6 cellular contexts compared by ENCODE assay signal in the genomic region with DNA sequence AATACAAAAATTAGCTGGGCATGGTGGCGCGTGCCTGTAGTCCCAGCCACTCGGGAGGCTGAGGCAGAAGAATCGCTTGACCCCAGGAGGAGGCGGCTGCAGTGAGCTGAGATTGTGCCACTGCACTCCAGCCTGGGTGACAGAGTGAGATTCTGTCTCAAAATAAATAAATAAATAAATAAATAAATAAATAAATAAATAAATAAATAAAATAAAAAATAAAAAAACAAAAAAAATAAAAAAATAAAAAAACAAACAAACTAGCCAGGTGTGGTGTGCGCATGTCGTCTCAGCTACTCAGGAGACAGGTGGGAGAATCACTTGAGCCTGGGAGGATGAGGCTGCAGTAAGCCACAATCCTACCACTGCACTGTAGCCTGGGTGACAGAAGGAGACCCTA.
DNase-seq lines count a peak whose midpoint lies in the region; ATAC-seq and TF ChIP-seq lines count a peak whose summit lies in the region.
"Not testable (repeated sequence)": the region's sequence is repeated elsewhere in the genome, so short reads cannot be mapped to it uniquely, and the experiment has no call there.

No MANE protein-coding gene starts in this region.

- peak overlapping the region; percentile 88; the same call in 1 of the 3 replicates for H2BK15ac ChIP-seq in IMR-90 (ENCODE audit: low read depth, low read length)

- not testable (repeated sequence) for H3K9me3 ChIP-seq in IMR-90 (ENCODE audit: control insufficient read depth, insufficient read depth, low read length); SK-N-SH; fibroblast of lung (ENCODE audit: control insufficient read depth, insufficient read depth, low read depth, low read length)

- peaks cover 18% of the 10 kb centered on the region for H3K9me1 ChIP-seq in IMR-90 (ENCODE audit: insufficient read depth, low read length)

- ATAC-seq in IMR-90 (ENCODE audit: low read depth): not testable (repeated sequence)

- not testable (repeated sequence) for H3K56ac ChIP-seq in IMR-90 (ENCODE audit: extremely low read depth, insufficient read depth, low read length)

- intact Hi-C loops in IMR-90 (cut with micrococcal nuclease): not testable (repeated sequence)

- H2BK5ac ChIP-seq in IMR-90 (ENCODE audit: low read depth, low read length, poor library complexity, severe bottlenecking): peak overlapping the region; percentile 22

- peak overlapping the region; percentile 68; the same call in 1 of the 2 replicates for H4K91ac ChIP-seq in IMR-90 (ENCODE audit: insufficient read depth, low read depth, low read length)

- CTCF ChIA-PET in IMR-90 (lab: Yijun Ruan, JAX) (interaction anchor here (0.6 to 0.7 kb wide), 2 partner anchors 129 to 299 kb away, joined by 3 read pairs; no protein-coding TSS in a partner anchor), RWPE1 (lab: Yijun Ruan, JAX) (interaction anchor here (0.6 to 1.2 kb wide), 2 partner anchors 17 to 124 kb away, joined by 3 to 4 read pairs; no protein-coding TSS in a partner anchor)
- CTCF ChIA-PET in SK-N-SH (lab: Yijun Ruan, JAX): not testable (repeated sequence)

- TF ChIP-seq RAD21 in IMR-90 (IDR thresholded peaks at IDR 0.05; ENCODE audit: low read length); SK-N-SH (IDR thresholded peaks at IDR 0.05; ENCODE audit: low read length): not testable (repeated sequence)

- not testable (repeated sequence) for H2AFZ ChIP-seq in ACC112 (ENCODE audit: low read length, unreplicated experiment); IMR-90 (replicated peaks; ENCODE audit: low read length, poor library complexity); SK-N-SH (ENCODE audit: low read depth); fibroblast of lung (ENCODE audit: low read length)

- POLR2A ChIA-PET in IMR-90 (lab: Charles Lee; ENCODE audit: unreplicated experiment): interaction anchor here (0.7 kb wide), 2 partner anchors 34 to 120 kb away, joined by 4 to 9 read pairs; no protein-coding TSS in a partner anchor
- POLR2A ChIA-PET in RWPE1 (lab: Yijun Ruan, JAX; ENCODE audit: low non-redundant PET); SK-N-SH (lab: Yijun Ruan, JAX): not testable (repeated sequence)

- in situ Hi-C loops in IMR-90 (cut with MboI; ENCODE audit: low sequenced_read_pairs); brain microvascular endothelial cell (cut with HindIII; ENCODE audit: low pct_ligation_motif_present, low sequenced_read_pairs): not testable (repeated sequence)

- not testable (repeated sequence) for H4K8ac ChIP-seq in IMR-90 (ENCODE audit: low read depth in 2 of 2, low read length in 2 of 2)

- H3K9ac ChIP-seq in IMR-90 (ENCODE audit: low read depth, low read length); fibroblast of lung (ENCODE audit: insufficient read depth, low read length): not testable (repeated sequence)
- H3K9ac ChIP-seq in SK-N-SH: peak overlapping the region; percentile 15; the same call in 1 of the 2 replicates

- H2AK5ac ChIP-seq in IMR-90 (ENCODE audit: low read depth, low read length): peak overlapping the region; percentile 99

- H3K9me2 ChIP-seq in SK-N-SH: not testable (repeated sequence)

- H2AK9ac ChIP-seq in IMR-90 (replicated peaks; ENCODE audit: low read depth, low read length, poor library complexity): not testable (repeated sequence)

- H3K27ac ChIP-seq in ACC112 (ENCODE audit: low read depth, low read length) (peak overlapping the region; percentile 98), IMR-90 (ENCODE audit: insufficient read depth, low read length) (peak overlapping the region; percentile 64; the same call in 1 of the 2 replicates), RWPE1 (peak overlapping the region; percentile 67), SK-N-SH (ENCODE audit: low read depth in 2 of 2, low read length in 1 of 2) (peak overlapping the region in 1 of 2 experiments; percentile 95; a peak in 2 of 4 replicates), brain microvascular endothelial cell (peak overlapping the region; percentile 68), fibroblast of lung (ENCODE audit: insufficient read depth, low read length) (peak overlapping the region; percentile 46)

- H3K18ac ChIP-seq in IMR-90 (ENCODE audit: low read depth, low read length): peak overlapping the region; percentile 96; the same call in 1 of the 2 replicates

- DNase-seq in IMR-90; RWPE1 (ENCODE audit: low spot score); SK-N-SH; brain microvascular endothelial cell; fibroblast of lung (ENCODE audit: low read depth in 2 of 2): not testable (repeated sequence)

- H3K14ac ChIP-seq in IMR-90 (replicated peaks; ENCODE audit: low read depth, low read length): 0 out of 2 replicates have a peak overlapping the region, but pooled peaks have one; percentile 81

- TF ChIP-seq EP300 in SK-N-SH (IDR thresholded peaks at IDR 0.05; ENCODE audit: borderline replicate concordance in 1 of 2, low read depth in 1 of 2, low read length in 1 of 2): not testable (repeated sequence)

- TF ChIP-seq POLR2A in IMR-90 (IDR thresholded peaks at IDR 0.05; ENCODE audit: low read depth, low read length): not testable (repeated sequence)

- dilution Hi-C loops in IMR-90 (cut with HindIII; ENCODE audit: low sequenced_read_pairs, unreplicated experiment): not testable (repeated sequence)

- H3K4ac ChIP-seq in IMR-90 (ENCODE audit: low read depth, low read length): peak overlapping the region; percentile 73

- H3K4me1 ChIP-seq in ACC112 (ENCODE audit: control insufficient read depth, insufficient read depth, low read length, unreplicated experiment) (peaks cover 65% of the 10 kb centered on the region), IMR-90 (ENCODE audit: control insufficient read depth, insufficient read depth, low read length) (peaks cover 16% of the 10 kb centered on the region; the same call in 1 of the 2 replicates), SK-N-SH (ENCODE audit: control insufficient read depth in 1 of 2, insufficient read depth in 2 of 2, low read depth in 1 of 2, low read length in 1 of 2) (peaks cover 0 to 31% of the 10 kb centered on the region in 2 experiments; a peak in 2 of 4 replicates), fibroblast of lung (ENCODE audit: control insufficient read depth, extremely low read depth, insufficient read depth, low read length) (peaks cover 42% of the 10 kb centered on the region)

- H3K79me1 ChIP-seq in IMR-90 (ENCODE audit: low read depth in 1 of 2, low read length in 2 of 2): peaks cover 15 to 52% of the 10 kb centered on the region in 2 experiments

- not testable (repeated sequence) for TF ChIP-seq CTCF in IMR-90 (conservative IDR thresholded peaks at IDR 0.05; ENCODE audit: low read depth, low read length); RWPE1 (conservative IDR thresholded peaks at IDR 0.05; ENCODE audit: low read depth); SK-N-SH (IDR thresholded peaks at IDR 0.05); brain microvascular endothelial cell (IDR thresholded peaks at IDR 0.05; ENCODE audit: low read depth, low read length, missing control alignments); fibroblast of lung (conservative IDR thresholded peaks at IDR 0.05 in 1 of 2, IDR thresholded peaks at IDR 0.05 in 1 of 2; ENCODE audit: low read depth in 1 of 2, low read length in 2 of 2)

- H3K36me3 ChIP-seq in ACC112 (ENCODE audit: insufficient read depth, low read length); IMR-90 (ENCODE audit: control insufficient read depth, insufficient read depth, low read length); SK-N-SH (replicated peaks in 1 of 2; ENCODE audit: control insufficient read depth in 1 of 2, insufficient read depth in 2 of 2, low read length in 1 of 2); brain microvascular endothelial cell (replicated peaks); fibroblast of lung (ENCODE audit: control insufficient read depth, insufficient read depth, low read length): not testable (repeated sequence)

- H2BK20ac ChIP-seq in IMR-90 (ENCODE audit: low read depth, low read length): peak overlapping the region; percentile 72

- H4K20me1 ChIP-seq in IMR-90 (ENCODE audit: insufficient read depth, low read length); SK-N-SH (ENCODE audit: insufficient read depth); fibroblast of lung (ENCODE audit: control insufficient read depth, extremely low read depth, insufficient read depth, low read length): not testable (repeated sequence)

- H3K79me2 ChIP-seq in ACC112 (ENCODE audit: control insufficient read depth, insufficient read depth, low read length, unreplicated experiment); fibroblast of lung (ENCODE audit: control insufficient read depth, insufficient read depth, low read length): not testable (repeated sequence)
- peaks cover 19% of the 10 kb centered on the region for H3K79me2 ChIP-seq in SK-N-SH (ENCODE audit: insufficient read depth)

- H3K23ac ChIP-seq in IMR-90 (ENCODE audit: low read depth, low read length): not testable (repeated sequence)

- WGBS in IMR-90 (ENCODE audit: extremely low coverage in 2 of 2, insufficient read length in 1 of 2), 2 experiments: no CpG with 5 or more reads among the region's 7 CpGs
- over 99% methylated on average over 7 of the region's 7 CpGs for WGBS in SK-N-SH (ENCODE audit: low lambda C conversion rate)

- peaks cover 44% of the 10 kb centered on the region for H3F3A ChIP-seq in SK-N-SH (replicated peaks; ENCODE audit: insufficient read depth)

- not testable (repeated sequence) for H3K27me3 ChIP-seq in ACC112 (ENCODE audit: insufficient read depth, low read length); IMR-90 (ENCODE audit: control insufficient read depth, insufficient read depth, low read length); SK-N-SH (ENCODE audit: insufficient read depth); brain microvascular endothelial cell (replicated peaks); fibroblast of lung (ENCODE audit: control insufficient read depth, insufficient read depth, low read length)

- not testable (repeated sequence) for H3K4me3 ChIP-seq in ACC112 (ENCODE audit: low read depth, low read length); IMR-90 (ENCODE audit: insufficient read depth, low read depth, low read length); SK-N-SH (ENCODE audit: low read depth in 2 of 2, low read length in 1 of 2); brain microvascular endothelial cell (ENCODE audit: low read depth, low read length); fibroblast of lung (replicated peaks in 1 of 4; ENCODE audit: control extremely low read depth in 1 of 4, insufficient read depth in 1 of 4, low read depth in 3 of 4, low read length in 4 of 4)

- H4K5ac ChIP-seq in IMR-90 (ENCODE audit: low read depth, low read length): not testable (repeated sequence)

- H2BK120ac ChIP-seq in IMR-90 (ENCODE audit: low read depth, low read length): peak overlapping the region; percentile 81

- H3K4me2 ChIP-seq in IMR-90 (ENCODE audit: low read depth, low read length); SK-N-SH; fibroblast of lung (ENCODE audit: extremely low read depth, insufficient read depth, low read length): not testable (repeated sequence)

- not testable (repeated sequence) for BruUV-seq in IMR-90 (replicated peaks; lab: Mats Ljungman, UMichigan)
